Comparison of ENCODE assay signal across 29 cellular contexts in the genomic region with DNA sequence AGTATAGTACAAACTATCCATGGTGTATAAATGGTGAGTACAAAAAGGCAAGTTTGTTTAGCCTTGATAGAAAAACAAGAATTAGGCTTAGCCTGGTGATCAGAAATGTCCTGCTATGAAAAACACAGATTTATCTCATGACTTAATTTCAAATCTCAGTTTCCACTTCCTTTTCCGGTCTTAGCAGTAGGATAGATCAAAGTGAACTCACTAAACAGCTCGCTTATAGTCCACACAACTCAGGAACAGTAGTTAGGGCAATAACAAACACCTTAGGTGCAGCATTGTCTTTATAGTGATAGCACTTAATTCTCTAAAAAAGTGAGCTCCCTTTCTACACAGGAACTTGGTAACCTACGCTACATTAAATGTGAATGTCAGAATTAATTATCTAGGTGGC.
"Had no signal": no experiment of that assay in that cellular context is flagged by ENCODE, and none has a peak within 500 bp of the region (broad histone marks: within the 10 kb centered on the region; RNA-seq: fewer than 3 reads in every experiment).

No MANE protein-coding gene starts in this region.

- H3K4me3 Mint-ChIP-seq: immature natural killer cell; mesothelial cell of epicardium; naive B cell; natural killer cell; nephron progenitor cell; neural progenitor cell; stimulated activated memory B cell treated with anti-CD40 and anti-IgM and Interleukin-4, amounts not matched to agents 10 μg/mL and 1 μg/mL and 100 μg/mL, for 72 hours; stimulated activated naive CD8-positive, alpha-beta T cell treated with anti-CD3 and anti-CD28 coated beads, Interleukin-15, amount 100 ng/mL, for 72 hours; type B pancreatic cell had no signal

- H3K36me3 ChIP-seq: neural progenitor cell, uterus had no signal

- H3K27ac Mint-ChIP-seq: immature natural killer cell; mesothelial cell of epicardium; natural killer cell; nephron progenitor cell; neural progenitor cell; progenitor cell of endocrine pancreas; stimulated activated memory B cell treated with anti-CD40 and anti-IgM and Interleukin-4, amounts not matched to agents 10 μg/mL and 1 μg/mL and 100 μg/mL, for 72 hours; stimulated activated naive CD8-positive, alpha-beta T cell treated with anti-CD3 and anti-CD28 coated beads, Interleukin-15, amount 100 ng/mL, for 72 hours; type B pancreatic cell had no signal

- H3K4me1 ChIP-seq: lower lobe of right lung, right atrium auricular region, right lobe of liver, tibial nerve, uterus had no signal

- H3K27me3 Mint-ChIP-seq: naive B cell; progenitor cell of endocrine pancreas; stimulated activated memory B cell treated with anti-CD40 and anti-IgM and Interleukin-4, amounts not matched to agents 10 μg/mL and 1 μg/mL and 100 μg/mL, for 72 hours; stimulated activated naive CD8-positive, alpha-beta T cell treated with anti-CD3 and anti-CD28 coated beads, Interleukin-15, amount 100 ng/mL, for 72 hours; type B pancreatic cell had no signal

- FAIRE-seq: kidney had no signal

- H3K4me3 ChIP-seq: left lung, lower lobe of right lung, neural progenitor cell, ovary, right atrium auricular region, right lobe of liver, smooth muscle cell, tibial nerve, uterus had no signal

- H3K27me3 ChIP-seq: left lung, neural progenitor cell, neutrophil, ovary, right atrium auricular region, right lobe of liver, tibial nerve, uterus had no signal

- H3K9me3 Mint-ChIP-seq: immature natural killer cell; mesothelial cell of epicardium; naive B cell; natural killer cell; nephron progenitor cell; neural progenitor cell; stimulated activated memory B cell treated with anti-CD40 and anti-IgM and Interleukin-4, amounts not matched to agents 10 μg/mL and 1 μg/mL and 100 μg/mL, for 72 hours; stimulated activated naive CD8-positive, alpha-beta T cell treated with anti-CD3 and anti-CD28 coated beads, Interleukin-15, amount 100 ng/mL, for 72 hours; type B pancreatic cell had no signal

- DNase-seq: immature natural killer cell; kidney; left colon; left lung; lower lobe of right lung; mesendoderm; naive B cell; natural killer cell; nephron progenitor cell; occipital lobe; ovary; right lobe of liver; stimulated activated CD4-positive, alpha-beta T cell treated with anti-CD3 and anti-CD28 coated beads, Interleukin-1b, Interleukin-23, amount 100 ng/mL, for 48 hours; stimulated activated CD4-positive, alpha-beta T cell treated with anti-CD3 and anti-CD28 coated beads, Interleukin-2, amount 100 ng/mL, for 48 hours; stimulated activated CD4-positive, alpha-beta T cell treated with anti-CD3 and anti-CD28 coated beads, Interleukin-4, amount 100 ng/mL, for 4 hours; stimulated activated CD8-positive, alpha-beta memory T cell treated with anti-CD3 and anti-CD28 coated beads, Interleukin-4, amount 100 ng/mL, for 48 hours; stimulated activated naive CD4-positive, alpha-beta T cell treated with Interleukin-2 at 50 U/mL for 16 hours; stimulated activated naive CD8-positive, alpha-beta T cell treated with anti-CD3 and anti-CD28 coated beads, Interleukin-15, amount 100 ng/mL, for 72 hours; substantia nigra; uterus had no signal

- H3K9me3 ChIP-seq: left lung, lower lobe of right lung, neutrophil, ovary, right atrium auricular region, right lobe of liver, tibial nerve, uterus had no signal

- H3K27ac ChIP-seq: left lung, lower lobe of right lung, neural progenitor cell, neutrophil, ovary, right atrium auricular region, right lobe of liver, tibial nerve, uterus had no signal

- ATAC-seq: left colon; left lung; lower lobe of right lung; natural killer cell; right lobe of liver; stimulated activated memory B cell treated with anti-CD40 and anti-IgM and Interleukin-4, amounts not matched to agents 10 μg/mL and 1 μg/mL and 100 μg/mL, for 72 hours; stimulated activated naive CD8-positive, alpha-beta T cell treated with anti-CD3 and anti-CD28 coated beads, Interleukin-15, amount 100 ng/mL, for 72 hours had no signal

- H3K4me1 Mint-ChIP-seq: mesothelial cell of epicardium; nephron progenitor cell; neural progenitor cell; stimulated activated naive CD8-positive, alpha-beta T cell treated with anti-CD3 and anti-CD28 coated beads, Interleukin-15, amount 100 ng/mL, for 72 hours had no signal
